8 cellular contexts compared by ENCODE assay signal in the genomic region with DNA sequence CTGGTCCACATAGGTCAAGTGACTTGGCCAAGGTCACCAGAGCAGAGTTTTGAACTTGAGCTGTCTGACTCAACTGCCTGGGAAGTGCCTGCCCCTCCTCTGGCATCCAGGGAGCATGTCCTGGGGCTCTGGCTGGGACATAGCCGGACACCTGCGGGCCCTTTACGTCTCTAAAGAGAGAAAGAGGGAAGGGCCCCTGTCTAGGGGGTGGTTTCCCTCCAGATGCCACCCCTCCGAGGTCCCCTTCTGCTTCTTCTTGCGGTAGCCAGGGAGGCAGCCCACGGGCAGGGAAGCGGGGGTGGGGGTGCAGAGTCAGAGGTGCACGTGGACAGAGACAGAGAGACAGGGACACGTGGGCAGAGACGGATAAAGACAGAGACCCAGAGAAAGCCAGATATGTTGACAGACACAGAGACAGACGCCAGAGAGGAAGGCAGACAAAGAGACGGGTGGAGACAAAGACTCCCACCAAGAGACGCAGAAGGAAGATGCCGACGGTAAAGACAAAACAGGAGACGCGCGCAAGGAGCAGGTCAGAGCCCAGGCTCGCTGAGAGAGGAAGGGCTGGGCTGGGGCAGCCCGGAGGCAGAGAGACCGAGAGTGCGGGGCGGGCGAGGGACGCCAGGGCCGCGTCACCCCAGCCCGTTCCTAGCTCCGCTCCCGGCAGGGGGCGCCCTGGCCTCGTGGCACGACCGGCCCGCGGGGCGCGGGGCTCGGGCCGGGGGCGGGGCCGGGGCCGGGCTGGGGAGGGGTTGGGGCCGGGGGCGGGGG. TPM values are rescaled to one million over a fixed set of nuclear protein-coding genes. Genes with fewer than 3 reads are reported as not detected.
DNase-seq lines count a peak whose midpoint lies in the region; ATAC-seq and TF ChIP-seq lines count a peak whose summit lies in the region.

No MANE protein-coding gene starts in this region.

- no peaks in the 10 kb centered on the region for H3K9me3 Mint-ChIP-seq in activated CD4-positive, alpha-beta T cell treated with anti-CD3 and anti-CD28 coated beads, Interleukin-2, amount 10 ng/mL, durations not matched to agents 7 days and 5 days

- CTCF ChIA-PET in activated CD4-positive, alpha-beta T cell treated with anti-CD3 and anti-CD28 coated beads, Interleukin-2, amount 10 ng/mL, durations not matched to agents 7 days and 5 days (lab: Charles Lee), result interaction anchor here (0.5 to 1.0 kb wide), 5 partner anchors 14 to 757 kb away, joined by 3 to 5 read pairs (median 3); no protein-coding TSS in a partner anchor

- peaks cover 17% of the 10 kb centered on the region for H3K79me1 ChIP-seq in mesendoderm (ENCODE audit: low read length)

- H3K27me3 ChIP-seq in GM06990 (replicated peaks; ENCODE audit: control insufficient read depth, insufficient read depth, low read length) (peaks cover 1% of the 10 kb centered on the region; the same call in 1 of the 2 replicates), mesendoderm (ENCODE audit: insufficient read depth, low read length, poor library complexity) (no peaks in the 10 kb centered on the region)

- no peak for ATAC-seq in HG03520 (IDR thresholded peaks at IDR 0.05; ENCODE audit: unreplicated experiment)

- H3K27me3 Mint-ChIP-seq in activated CD4-positive, alpha-beta T cell treated with anti-CD3 and anti-CD28 coated beads, Interleukin-2, amount 10 ng/mL, durations not matched to agents 7 days and 5 days, result peaks cover 50% of the 10 kb centered on the region

- H3K4me1 Mint-ChIP-seq in activated CD4-positive, alpha-beta T cell treated with anti-CD3 and anti-CD28 coated beads, Interleukin-2, amount 10 ng/mL, durations not matched to agents 7 days and 5 days, result peaks cover 6% of the 10 kb centered on the region

- no peak overlapping the region for H3K27ac Mint-ChIP-seq in activated CD4-positive, alpha-beta T cell treated with anti-CD3 and anti-CD28 coated beads, Interleukin-2, amount 10 ng/mL, durations not matched to agents 7 days and 5 days

- DNase-seq in GM06990 (ENCODE audit: extremely low read depth, insufficient read length) (peak; percentile 37), NCI-H146 treated with DMSO at 0.1 percent for 48 hours (lab: John Stamatoyannopoulos, UW; ENCODE audit: unreplicated experiment) (peak; percentile 1), mesendoderm (peak; percentile 88), globus pallidus (ENCODE audit: low spot score) (no peak)
- DNase-seq in activated CD4-positive, alpha-beta T cell treated with anti-CD3 and anti-CD28 coated beads, Interleukin-2, amount 10 ng/mL, durations not matched to agents 7 days and 5 days, result peak; percentile 64
- DNase-seq in effector CD8-positive, alpha-beta T cell (lab: John Stamatoyannopoulos, UW), result peak; percentile 36
- peak; percentile 48 to 70 for DNase-seq in stimulated activated CD8-positive, alpha-beta memory T cell treated with anti-CD3 and anti-CD28 coated beads, Interleukin-2, amount 100 ng/mL, for 48 hours (ENCODE audit: low read depth in 2 of 2)

- no peak overlapping the region for H2AK5ac ChIP-seq in mesendoderm (ENCODE audit: low read length)

- no peak overlapping the region for H3K4me3 ChIP-seq in GM06990 (replicated peaks; ENCODE audit: low read depth, low read length)
- H3K4me3 ChIP-seq in mesendoderm (ENCODE audit: low read length), result no peak overlapping the region

- H3K27ac ChIP-seq in mesendoderm (ENCODE audit: low read depth, low read length), result no peak overlapping the region

- H3K56ac ChIP-seq in mesendoderm (ENCODE audit: low read length), result peak overlapping the region; percentile 85

- peak overlapping the region; percentile 65 for H3K9ac ChIP-seq in mesendoderm (ENCODE audit: low read length)

- H3K4me3 Mint-ChIP-seq in activated CD4-positive, alpha-beta T cell treated with anti-CD3 and anti-CD28 coated beads, Interleukin-2, amount 10 ng/mL, durations not matched to agents 7 days and 5 days, result no peak overlapping the region

- peak overlapping the region; percentile 71 for H3K4me2 ChIP-seq in mesendoderm (ENCODE audit: low read length)

- no CpG with 5 or more reads among the region's 45 CpGs for WGBS in mesendoderm (ENCODE audit: extremely low coverage, insufficient coverage, low lambda C conversion rate)

- no peaks in the 10 kb centered on the region for H3K36me3 Mint-ChIP-seq in activated CD4-positive, alpha-beta T cell treated with anti-CD3 and anti-CD28 coated beads, Interleukin-2, amount 10 ng/mL, durations not matched to agents 7 days and 5 days (ENCODE audit: low read depth)

- H2BK5ac ChIP-seq in mesendoderm (ENCODE audit: low read length), result no peak overlapping the region

- no peak overlapping the region for H2BK15ac ChIP-seq in mesendoderm (replicated peaks; ENCODE audit: low read depth)

- H3K36me3 ChIP-seq in GM06990 (ENCODE audit: control insufficient read depth, insufficient read depth, low read length), result no peaks in the 10 kb centered on the region
- no peaks in the 10 kb centered on the region for H3K36me3 ChIP-seq in mesendoderm (ENCODE audit: control insufficient read depth, insufficient read depth, low read length)

- H3K18ac ChIP-seq in mesendoderm (ENCODE audit: low read length), result no peak overlapping the region

- H2BK120ac ChIP-seq in mesendoderm (ENCODE audit: low read depth, low read length), result no peak overlapping the region

- peaks cover 10% of the 10 kb centered on the region for H3K4me1 ChIP-seq in mesendoderm (ENCODE audit: control insufficient read depth, low read depth, low read length)

- no peak overlapping the region for H4K8ac ChIP-seq in mesendoderm (ENCODE audit: low read depth, low read length)

- H3K4ac ChIP-seq in mesendoderm (ENCODE audit: low read depth, low read length), result no peak overlapping the region

- peaks cover 26% of the 10 kb centered on the region for H3K79me2 ChIP-seq in mesendoderm (ENCODE audit: control insufficient read depth, insufficient read depth, low read length)

- POLR2A ChIA-PET in activated CD4-positive, alpha-beta T cell treated with anti-CD3 and anti-CD28 coated beads, Interleukin-2, amount 10 ng/mL, durations not matched to agents 7 days and 5 days (lab: Charles Lee), result no interaction called here

- no peak overlapping the region for H4K5ac ChIP-seq in mesendoderm (ENCODE audit: low read length)

- peak overlapping the region; percentile 80 for H3K23ac ChIP-seq in mesendoderm (ENCODE audit: low read length)

- TF ChIP-seq CTCF in GM06990 (IDR thresholded peaks at IDR 0.05; ENCODE audit: insufficient read depth, low read length, poor library complexity, severe bottlenecking), result peak; percentile 29

RNA-seq across cellular contexts. Expression of a gene that starts 0.5 kb away (rescaled TPM):
- not detected for total RNA-seq in activated CD4-positive, alpha-beta T cell treated with anti-CD3 and anti-CD28 coated beads, Interleukin-2, amount 10 ng/mL, durations not matched to agents 7 days and 5 days
- 126 TPM for polyA plus RNA-seq in mesendoderm (2013, experiment 1 of 2)
- 125 TPM for polyA plus RNA-seq in mesendoderm (2013, experiment 2 of 2)
